ENCODE assay signal across 28 cellular contexts in genomic region chr14:46377305-46377704, GRCh38.
"Had no signal": no experiment of that assay in that cellular context is flagged by ENCODE, and none has a peak within 500 bp of the region (broad histone marks: within the 10 kb centered on the region; RNA-seq: fewer than 3 reads in every experiment).

No MANE protein-coding gene starts in this region.

- H3K4me2 ChIP-seq: neural progenitor cell, smooth muscle cell had no signal

- H3K9ac ChIP-seq: neural progenitor cell had no signal

- H2AFZ ChIP-seq: neural progenitor cell had no signal

- DNase-seq: hippocampal formation; left colon; lower lobe of right lung; mammary epithelial cell; mesenchymal stem cell; naive B cell; natural killer cell; nephron progenitor cell; ovary; stimulated activated CD4-positive, alpha-beta T cell treated with anti-CD3 and anti-CD28 coated beads, Interleukin-1b, Interleukin-23, amount 100 ng/mL, for 48 hours; stimulated activated CD4-positive, alpha-beta T cell treated with anti-CD3 and anti-CD28 coated beads, Interleukin-2, amount 100 ng/mL, for 48 hours; stimulated activated CD4-positive, alpha-beta T cell treated with anti-CD3 and anti-CD28 coated beads, Interleukin-4, amount 100 ng/mL, for 4 hours; stimulated activated CD8-positive, alpha-beta memory T cell treated with anti-CD3 and anti-CD28 coated beads, Interleukin-4, amount 100 ng/mL, for 48 hours; stimulated activated naive CD4-positive, alpha-beta T cell treated with Interleukin-2 at 50 U/mL for 16 hours; stimulated activated naive CD8-positive, alpha-beta T cell treated with anti-CD3 and anti-CD28 coated beads, Interleukin-15, amount 100 ng/mL, for 72 hours; substantia nigra; uterus had no signal

- H3K36me3 Mint-ChIP-seq: naive B cell; neural progenitor cell; stimulated activated memory B cell treated with anti-CD40 and anti-IgM and Interleukin-4, amounts not matched to agents 10 μg/mL and 1 μg/mL and 100 μg/mL, for 72 hours; type B pancreatic cell had no signal

- H3K27ac ChIP-seq: left lung, lower lobe of right lung, neural progenitor cell, ovary, right atrium auricular region, right lobe of liver, tibial nerve, uterus had no signal

- H3K27me3 ChIP-seq: left lung, neural progenitor cell, ovary, right atrium auricular region, right lobe of liver, tibial nerve, uterus had no signal

- H3K4me1 Mint-ChIP-seq: mesothelial cell of epicardium; naive B cell; natural killer cell; nephron progenitor cell; neural progenitor cell; stimulated activated memory B cell treated with anti-CD40 and anti-IgM and Interleukin-4, amounts not matched to agents 10 μg/mL and 1 μg/mL and 100 μg/mL, for 72 hours; stimulated activated naive CD8-positive, alpha-beta T cell treated with anti-CD3 and anti-CD28 coated beads, Interleukin-15, amount 100 ng/mL, for 72 hours had no signal

- H3K4me3 Mint-ChIP-seq: mesothelial cell of epicardium; naive B cell; natural killer cell; nephron progenitor cell; neural progenitor cell; stimulated activated memory B cell treated with anti-CD40 and anti-IgM and Interleukin-4, amounts not matched to agents 10 μg/mL and 1 μg/mL and 100 μg/mL, for 72 hours; stimulated activated naive CD8-positive, alpha-beta T cell treated with anti-CD3 and anti-CD28 coated beads, Interleukin-15, amount 100 ng/mL, for 72 hours; type B pancreatic cell had no signal

- H3K4me3 ChIP-seq: left lung, lower lobe of right lung, neural progenitor cell, ovary, right atrium auricular region, right lobe of liver, smooth muscle cell, tibial nerve, uterus had no signal

- H3K4me1 ChIP-seq: left lung, lower lobe of right lung, neural progenitor cell, right atrium auricular region, right lobe of liver, tibial nerve, uterus had no signal

- FAIRE-seq: keratinocyte had no signal

- H3K27ac Mint-ChIP-seq: mesothelial cell of epicardium; naive B cell; natural killer cell; nephron progenitor cell; neural progenitor cell; progenitor cell of endocrine pancreas; stimulated activated memory B cell treated with anti-CD40 and anti-IgM and Interleukin-4, amounts not matched to agents 10 μg/mL and 1 μg/mL and 100 μg/mL, for 72 hours; stimulated activated naive CD8-positive, alpha-beta T cell treated with anti-CD3 and anti-CD28 coated beads, Interleukin-15, amount 100 ng/mL, for 72 hours; type B pancreatic cell had no signal

- H3K27me3 Mint-ChIP-seq: naive B cell; progenitor cell of endocrine pancreas; stimulated activated memory B cell treated with anti-CD40 and anti-IgM and Interleukin-4, amounts not matched to agents 10 μg/mL and 1 μg/mL and 100 μg/mL, for 72 hours; stimulated activated naive CD8-positive, alpha-beta T cell treated with anti-CD3 and anti-CD28 coated beads, Interleukin-15, amount 100 ng/mL, for 72 hours; type B pancreatic cell had no signal

- H3K36me3 ChIP-seq: left lung, lower lobe of right lung, neural progenitor cell, ovary, right atrium auricular region, right lobe of liver, tibial nerve, uterus had no signal

- H3K9me3 ChIP-seq: ovary, right lobe of liver, uterus had no signal
